ENCODE assay signal across 25 cellular contexts in genomic region chr22:29006346-29006745, GRCh38. TPM values are rescaled to one million over a fixed set of nuclear protein-coding genes. Genes with fewer than 3 reads are reported as not detected.
"Had no signal": no experiment of that assay in that cellular context is flagged by ENCODE, and none has a peak within 500 bp of the region (broad histone marks: within the 10 kb centered on the region; RNA-seq: fewer than 3 reads in every experiment).

No MANE protein-coding gene starts in this region.

- H3K27ac Mint-ChIP-seq: immature natural killer cell, memory B cell had no signal

- H3K4me3 ChIP-seq: colonic mucosa, gastroesophageal sphincter, left lung, lower lobe of right lung, ovary, right atrium auricular region, sigmoid colon, skin epidermis, stomach, thoracic aorta, upper lobe of left lung, vagina had no signal

- H3K4me3 Mint-ChIP-seq: immature natural killer cell, memory B cell had no signal

- H3K4me1 Mint-ChIP-seq: immature natural killer cell, memory B cell, naive B cell had no signal

- ATAC-seq: esophagus mucosa, gastroesophageal sphincter, left lung, lower lobe of right lung had no signal

- H3K27ac ChIP-seq: colonic mucosa, lower lobe of right lung, ovary, right atrium auricular region, sigmoid colon, skin epidermis, thoracic aorta, vagina had no signal

- H3K36me3 ChIP-seq: colonic mucosa, gastroesophageal sphincter, left lung, lower lobe of right lung, ovary, right atrium auricular region, sigmoid colon, stomach, thoracic aorta, upper lobe of left lung, vagina had no signal

- DNase-seq: colonic mucosa; dermis blood vessel endothelial cell; glutamatergic neuron; immature natural killer cell; left lung; lower lobe of right lung; naive B cell; nucleus accumbens; ovary; sigmoid colon; stimulated activated naive CD4-positive, alpha-beta T cell; stomach; substantia nigra; upper lobe of left lung had no signal

- H3K9me3 Mint-ChIP-seq: immature natural killer cell, memory B cell, naive B cell had no signal

- H3K27me3 ChIP-seq: colonic mucosa, gastroesophageal sphincter, ovary, right atrium auricular region, sigmoid colon, stomach, upper lobe of left lung, vagina had no signal

- H3K36me3 Mint-ChIP-seq: naive B cell had no signal

- H3K9me3 ChIP-seq: colonic mucosa, gastroesophageal sphincter, left lung, lower lobe of right lung, ovary, right atrium auricular region, sigmoid colon, stomach, thoracic aorta, upper lobe of left lung, vagina had no signal

- H3K4me1 ChIP-seq: colonic mucosa had no signal

RNA-seq across cellular contexts. Expression of gene C22orf31, which starts 55.3 kb away (rescaled TPM):
- total RNA-seq: dermis blood vessel endothelial cell, esophagus mucosa, fibroblast of villous mesenchyme, gastroesophageal sphincter, lower lobe of right lung, posterior vena cava, right atrium auricular region, sigmoid colon, thoracic aorta, upper lobe of left lung, vagina had no signal
- polyA plus RNA-seq: immature natural killer cell, keratinocyte, neural cell, stomach had no signal
